ENCODE assay signal across 10 cellular contexts in the genomic region with DNA sequence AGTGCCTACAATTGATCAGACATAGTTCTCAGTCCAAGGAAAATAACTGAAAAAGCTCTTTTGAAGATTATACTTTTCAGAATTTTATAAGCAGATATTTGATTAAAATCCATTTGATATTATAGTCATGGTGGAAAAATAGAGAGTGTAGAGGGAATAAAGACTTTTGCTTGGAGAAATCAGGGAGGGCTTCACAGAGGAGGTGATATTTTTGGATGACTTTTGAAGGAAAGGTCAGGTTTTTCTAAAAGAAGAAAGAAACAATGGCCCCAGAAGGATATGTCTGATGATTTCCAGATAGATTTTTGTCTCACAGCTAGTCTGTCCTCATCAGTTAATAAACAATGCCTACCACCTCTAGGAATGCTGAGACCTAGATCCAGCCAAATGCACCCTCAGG.
"Had no signal": no experiment of that assay in that cellular context is flagged by ENCODE, and none has a peak within 500 bp of the region (broad histone marks: within the 10 kb centered on the region; RNA-seq: fewer than 3 reads in every experiment).

No MANE protein-coding gene starts in this region.

- DNase-seq: GM23248, GOT3, H7, H9, HCEC 1CT, HFFc6 had no signal

- H3K36me3 ChIP-seq: HAP-1 had no signal

- H3K4me3 ChIP-seq: GM23248, HAP-1 had no signal

- H3K4me3 Mint-ChIP-seq: H9, HFFc6 had no signal

- H3K4me1 ChIP-seq: HAP-1 had no signal

- ATAC-seq: HCT116 had no signal

- H3K27ac Mint-ChIP-seq: H9, HFFc6 had no signal

- H3K9me3 Mint-ChIP-seq: H9 had no signal

- H2AFZ ChIP-seq: GM23248 had no signal

- H3K27ac ChIP-seq: GM23248 had no signal

- FAIRE-seq: H1, H54 had no signal

- H3K9me3 ChIP-seq: HAP-1 had no signal

- H3K9ac ChIP-seq: GM23248 had no signal
